Comparison of ENCODE assay signal across 11 cellular contexts in the genomic region with DNA sequence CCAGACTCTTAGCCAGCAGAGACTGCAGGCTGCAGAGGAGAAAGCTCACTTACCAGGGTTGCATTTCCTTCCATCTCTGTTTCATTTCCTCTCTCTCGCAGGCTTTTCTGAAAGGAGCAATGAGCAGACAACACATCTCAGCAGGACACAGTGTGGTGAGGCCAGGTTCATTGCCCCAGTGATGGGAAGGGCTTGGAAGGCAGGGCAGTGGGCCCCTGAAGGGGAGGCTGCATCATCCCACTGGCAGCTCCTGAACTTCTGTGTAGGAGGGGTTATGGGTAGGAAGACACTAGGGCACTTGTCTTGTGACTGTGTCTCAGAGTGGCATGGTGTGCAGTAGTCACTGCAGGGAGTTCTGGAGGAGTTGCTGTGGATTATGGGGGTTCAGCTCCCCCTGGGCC.
A peak's percentile ranks its signal among the peaks of the same experiment; 100 is the strongest.
DNase-seq lines count a peak whose midpoint lies in the region; ATAC-seq, FAIRE-seq and TF ChIP-seq lines count a peak whose summit lies in the region.
"Had no signal": no experiment of that assay in that cellular context is flagged by ENCODE, and none has a peak within 500 bp of the region (broad histone marks: within the 10 kb centered on the region; RNA-seq: fewer than 3 reads in every experiment).

No MANE protein-coding gene starts in this region.

- CTCF ChIA-PET in Calu3 (lab: Charles Lee) = no interaction called here

- intact Hi-C loops in esophagus muscularis mucosa (cut with DNase I) = no loop called here
- intact Hi-C loops in Calu3 (cut with micrococcal nuclease; ENCODE audit: unreplicated experiment) = no loop called here

- TF ChIP-seq EP300 in esophagus muscularis mucosa (IDR thresholded peaks at IDR 0.05) = no peak

- FAIRE-seq in GM18507 (lab: Jason Lieb, UNC) = peak; percentile 89

- H3K4me1 ChIP-seq in esophagus muscularis mucosa = peaks cover 0 to 7% (median 0%) of the 10 kb centered on the region in 4 donors

- peaks cover 28% of the 10 kb centered on the region for H3K27me3 Mint-ChIP-seq in Calu3 (ENCODE audit: unreplicated experiment)

- H3K4me1 Mint-ChIP-seq in Calu3 (ENCODE audit: low read depth, unreplicated experiment) = no peaks in the 10 kb centered on the region

- WGBS in esophagus muscularis mucosa = 33% methylated on average over 1 of the region's 1 CpG

- H3K36me3 ChIP-seq in esophagus muscularis mucosa = no peaks in the 10 kb centered on the region
- H3K36me3 ChIP-seq: SJCRH30 had no signal

- BruUV-seq in Calu3 (replicated peaks; lab: Mats Ljungman, UMichigan) = no TSS peak

- TF ChIP-seq CTCF in esophagus muscularis mucosa (IDR thresholded peaks at IDR 0.05) (no peak), Calu3 (IDR thresholded peaks at IDR 0.05; ENCODE audit: unreplicated experiment) (no peak)

- H3K27me3 ChIP-seq in esophagus muscularis mucosa = peaks cover 0 to 8% (median 0%) of the 10 kb centered on the region in 4 donors
- H3K27me3 ChIP-seq: SJCRH30 had no signal

- no peak for DNase-seq in GM18507 (ENCODE audit: extremely low spot score, insufficient read length, low read depth)
- DNase-seq in esophagus muscularis mucosa (ENCODE audit: extremely low spot score) = peak; percentile 70
- no peak for DNase-seq in NCI-H1694 (lab: John Stamatoyannopoulos, UW)
- DNase-seq in Calu3 = no peak
- no peak for DNase-seq in DMS53 (lab: John Stamatoyannopoulos, UW)
- DNase-seq in islet precursor cell = no peak
- DNase-seq: activated effector memory CD4-positive, alpha-beta T cell treated with anti-CD3 and anti-CD28 coated beads, Interleukin-2, amount 50 U/mL, for 16 hours; SJCRH30; stimulated activated CD4-positive, alpha-beta T cell treated with anti-CD3 and anti-CD28 coated beads, Interleukin-4, amount 100 ng/mL, for 4 hours had no signal

- TF ChIP-seq POLR2A in esophagus muscularis mucosa (IDR thresholded peaks at IDR 0.05; ENCODE audit: low read depth) = no peak

- ATAC-seq in GM21423 (IDR thresholded peaks at IDR 0.05; ENCODE audit: unreplicated experiment) = peak; percentile 96
- peak; percentile 98 for ATAC-seq in HG03159 (IDR thresholded peaks at IDR 0.05; ENCODE audit: unreplicated experiment)

- no peaks in the 10 kb centered on the region for H3K36me3 Mint-ChIP-seq in Calu3 (ENCODE audit: insufficient read depth, unreplicated experiment)

- H3K9me3 ChIP-seq in esophagus muscularis mucosa = no peaks in the 10 kb centered on the region
- H3K9me3 ChIP-seq: SJCRH30 had no signal

- H3K4me3 Mint-ChIP-seq in Calu3 (ENCODE audit: low read depth, unreplicated experiment) = no peak overlapping the region

- no peaks in the 10 kb centered on the region for H3K9me3 Mint-ChIP-seq in Calu3 (ENCODE audit: low read depth, unreplicated experiment)

- H3K27ac Mint-ChIP-seq in Calu3 (ENCODE audit: unreplicated experiment) = no peak overlapping the region

- no peak overlapping the region for H3K4me3 ChIP-seq in esophagus muscularis mucosa
- H3K4me3 ChIP-seq: SJCRH30 had no signal

- H3K27ac ChIP-seq in esophagus muscularis mucosa (replicated peaks in 1 of 4) = no peak overlapping the region
- H3K27ac ChIP-seq: SJCRH30 had no signal
